ENCODE assay signal across 17 cellular contexts in genomic region chr10:48533540-48533939, GRCh38.
DNase-seq lines count a peak whose midpoint lies in the region; ATAC-seq, FAIRE-seq and TF ChIP-seq lines count a peak whose summit lies in the region.
"Had no signal": no experiment of that assay in that cellular context is flagged by ENCODE, and none has a peak within 500 bp of the region (broad histone marks: within the 10 kb centered on the region; RNA-seq: fewer than 3 reads in every experiment).

No MANE protein-coding gene starts in this region.

- TF ChIP-seq CTCF in K562 (IDR thresholded peaks at IDR 0.05 in 2 of 3, conservative IDR thresholded peaks at IDR 0.05 in 1 of 3; ENCODE audit: insufficient read depth in 2 of 3, low read depth in 1 of 3, low read length in 3 of 3) (no peak), glutamatergic neuron (IDR thresholded peaks at IDR 0.05; ENCODE audit: partially characterized antibody, unreplicated experiment) (no peak), gastroesophageal sphincter (IDR thresholded peaks at IDR 0.05) (no peak)

- H3K9me3 ChIP-seq in HUES48 (ENCODE audit: control insufficient read depth, insufficient read depth, low read length) (no peaks in the 10 kb centered on the region), K562 (replicated peaks; ENCODE audit: control insufficient read depth, insufficient read depth, low read depth, low read length) (no peaks in the 10 kb centered on the region), gastroesophageal sphincter (no peaks in the 10 kb centered on the region)

- H2AFZ ChIP-seq in K562 (ENCODE audit: low read depth, low read length): no peak overlapping the region

- H3K27ac Mint-ChIP-seq in glutamatergic neuron (ENCODE audit: unreplicated experiment): peak overlapping the region; percentile 52
- H3K27ac Mint-ChIP-seq: B cell; CD4-positive, alpha-beta T cell; IgD-negative memory B cell had no signal

- H3K27me3 Mint-ChIP-seq in glutamatergic neuron (ENCODE audit: unreplicated experiment): peaks cover 5% of the 10 kb centered on the region
- H3K27me3 Mint-ChIP-seq: CD4-positive, alpha-beta T cell had no signal

- no peaks in the 10 kb centered on the region for H3K36me3 ChIP-seq in HUES48 (ENCODE audit: control insufficient read depth, insufficient read depth, low read length)
- H3K36me3 ChIP-seq in K562 (ENCODE audit: control insufficient read depth, insufficient read depth, low read length): no peaks in the 10 kb centered on the region
- H3K36me3 ChIP-seq in gastroesophageal sphincter: no peaks in the 10 kb centered on the region

- no peak for TF ChIP-seq EP300 in K562 (IDR thresholded peaks at IDR 0.05; ENCODE audit: low read length)
- no peak for TF ChIP-seq EP300 in gastroesophageal sphincter (IDR thresholded peaks at IDR 0.05)

- no peak for FAIRE-seq in K562 (lab: Jason Lieb, UNC)
- FAIRE-seq: A204.1, GM12891 had no signal

- intact Hi-C loops in K562 (cut with micrococcal nuclease): no loop called here

- no peak for TF ChIP-seq RAD21 in K562 (CRISPR knock-in tag; conservative IDR thresholded peaks at IDR 0.05 in 1 of 2, IDR thresholded peaks at IDR 0.05 in 1 of 2)

- POLR2A ChIA-PET in K562 (lab: Yijun Ruan, JAX): interaction anchor here (0.6 to 0.7 kb wide), 2 partner anchors 11 to 1287 kb away, joined by 3 read pairs; no protein-coding TSS in a partner anchor

- peak overlapping the region; percentile 49 for H3K4me3 Mint-ChIP-seq in glutamatergic neuron (ENCODE audit: unreplicated experiment)
- H3K4me3 Mint-ChIP-seq: B cell; CD4-positive, alpha-beta T cell; IgD-negative memory B cell had no signal

- no peaks in the 10 kb centered on the region for H3K79me2 ChIP-seq in K562 (ENCODE audit: control insufficient read depth, insufficient read depth, low read length)

- H3K27ac ChIP-seq in HUES48 (ENCODE audit: low read depth, low read length) (peak overlapping the region; percentile 73), K562 (ENCODE audit: extremely low read depth, low read depth, low read length) (no peak overlapping the region), gastroesophageal sphincter (no peak overlapping the region)
- H3K27ac ChIP-seq: HL-60 had no signal

- H3K4me1 ChIP-seq in HUES48 (ENCODE audit: control insufficient read depth, insufficient read depth, low read length) (peaks cover 40% of the 10 kb centered on the region), K562 (replicated peaks in 1 of 2; ENCODE audit: control insufficient read depth in 2 of 2, insufficient read depth in 2 of 2, low read length in 2 of 2) (peaks cover 0 to 4% of the 10 kb centered on the region in 2 experiments; a peak in 2 of 5 replicates), gastroesophageal sphincter (no peaks in the 10 kb centered on the region)

- no peak overlapping the region for H3K9ac ChIP-seq in HUES48 (ENCODE audit: low read depth, low read length)
- H3K9ac ChIP-seq in K562 (ENCODE audit: insufficient read depth in 1 of 2, low read depth in 2 of 2, low read length in 2 of 2): no peak overlapping the region

- WGBS in K562 (ENCODE audit: insufficient coverage, low coverage, missing lambda C conversion rate): 29% methylated on average over 3 of the region's 3 CpGs
- WGBS in gastroesophageal sphincter (ENCODE audit: low coverage in 1 of 2), 2 donors: 76 to 80% methylated on average over 2 to 3 of the region's 3 CpGs

- no peaks in the 10 kb centered on the region for H3K9me1 ChIP-seq in K562 (ENCODE audit: control insufficient read depth, insufficient read depth, low read length)

- H3K4me3 ChIP-seq in HUES48 (ENCODE audit: low read depth, low read length) (no peak overlapping the region; the same call in 1 of the 2 replicates), K562 (no peak overlapping the region), gastroesophageal sphincter (no peak overlapping the region)

- H3K36me3 Mint-ChIP-seq in glutamatergic neuron (ENCODE audit: unreplicated experiment): no peaks in the 10 kb centered on the region
- H3K36me3 Mint-ChIP-seq: IgD-negative memory B cell had no signal

- no peaks in the 10 kb centered on the region for H4K20me1 ChIP-seq in K562 (replicated peaks; ENCODE audit: control insufficient read depth, insufficient read depth, low read length)

- DNase-seq in K562 (ENCODE audit: extremely low read depth in 1 of 4, low spot score in 3 of 4) (no peak), glutamatergic neuron (no peak), NCI-H526 (lab: John Stamatoyannopoulos, UW) (no peak)
- DNase-seq in activated naive CD4-positive, alpha-beta T cell treated with anti-CD3 and anti-CD28 coated beads, Interleukin-2, amount 50 U/mL, for 16 hours: no peak
- DNase-seq: Calu3; CD4-positive, alpha-beta T cell; DMS 273 treated with DMSO at 0.1 percent for 48 hours; DMS79 had no signal

- peaks cover 2% of the 10 kb centered on the region for H3K9me3 Mint-ChIP-seq in glutamatergic neuron (ENCODE audit: unreplicated experiment)
- H3K9me3 Mint-ChIP-seq: CD4-positive, alpha-beta T cell; IgD-negative memory B cell had no signal

- ATAC-seq in K562: no peak
- no peak for ATAC-seq in gastroesophageal sphincter
- ATAC-seq in GM21723 (IDR thresholded peaks at IDR 0.05; ENCODE audit: unreplicated experiment): no peak
- ATAC-seq: HCT116 had no signal

- TF ChIP-seq POLR2A in K562 (conservative IDR thresholded peaks at IDR 0.05) (no peak), gastroesophageal sphincter (IDR thresholded peaks at IDR 0.05) (no peak)

- H3K4me2 ChIP-seq in K562 (ENCODE audit: insufficient read depth, low read length): no peak overlapping the region

- no peaks in the 10 kb centered on the region for H3K27me3 ChIP-seq in HUES48 (ENCODE audit: control insufficient read depth, insufficient read depth, low read length)
- peaks cover 5 to 14% of the 10 kb centered on the region in 2 experiments; a peak in 3 of 5 replicates for H3K27me3 ChIP-seq in K562 (ENCODE audit: control insufficient read depth in 2 of 2, insufficient read depth in 2 of 2, low read length in 2 of 2)
- no peaks in the 10 kb centered on the region for H3K27me3 ChIP-seq in gastroesophageal sphincter

- H3K4me1 Mint-ChIP-seq in glutamatergic neuron (ENCODE audit: low read depth, unreplicated experiment): peaks cover 23% of the 10 kb centered on the region
- H3K4me1 Mint-ChIP-seq: B cell had no signal

- in situ Hi-C loops in K562 (cut with MboI): no loop called here

- CTCF ChIA-PET in K562 (lab: Yijun Ruan, JAX; ENCODE audit: low intra/inter-chr PET ratio): no interaction called here

- no TSS peak for BruUV-seq in K562 (replicated peaks; lab: Mats Ljungman, UMichigan)

TF ChIP-seq in K562, 482 proteins besides CTCF, POLR2A, EP300 and RAD21:
- TF ChIP-seq ZBTB40 (IDR thresholded peaks at IDR 0.05): peak; percentile 88
- peak; percentile 85 for TF ChIP-seq ZBTB40 (CRISPR knock-in tag; IDR thresholded peaks at IDR 0.05)
- TF ChIP-seq THRAP3 (IDR thresholded peaks at IDR 0.05; ENCODE audit: borderline replicate concordance): no peak
